Comparison of ENCODE assay signal across 14 cellular contexts in genomic region chr15:63602595-63602994, GRCh38. TPM values are rescaled to one million over a fixed set of nuclear protein-coding genes. Genes with fewer than 3 reads are reported as not detected.
DNase-seq lines count a peak whose midpoint lies in the region; ATAC-seq, FAIRE-seq and TF ChIP-seq lines count a peak whose summit lies in the region.
"Had no signal": no experiment of that assay in that cellular context is flagged by ENCODE, and none has a peak within 500 bp of the region (broad histone marks: within the 10 kb centered on the region; RNA-seq: fewer than 3 reads in every experiment).

No MANE protein-coding gene starts in this region.

- peak; percentile 20 for FAIRE-seq in GM12891 (lab: Jason Lieb, UNC)
- FAIRE-seq: A549 had no signal

- no peaks in the 10 kb centered on the region for H3K27me3 ChIP-seq in colonic mucosa
- H3K27me3 ChIP-seq: suprapubic skin had no signal

- H3K4me3 Mint-ChIP-seq in T-helper 2 cell treated with Interferon-gamma antibody and Interleukin-4, amounts not matched to agents 5 μg/mL and 100 μg/mL, for 36 hours, result peak overlapping the region; percentile 47
- peak overlapping the region; percentile 92 for H3K4me3 Mint-ChIP-seq in neural crest cell

- H3K9me3 ChIP-seq in colonic mucosa, result no peaks in the 10 kb centered on the region
- H3K9me3 ChIP-seq: A549, mucosa of descending colon, psoas muscle, suprapubic skin had no signal

- H3K36me3 Mint-ChIP-seq in T-helper 2 cell treated with Interferon-gamma antibody and Interleukin-4, amounts not matched to agents 5 μg/mL and 100 μg/mL, for 36 hours (ENCODE audit: low read depth), result peaks cover 7% of the 10 kb centered on the region
- H3K36me3 Mint-ChIP-seq in neural crest cell (ENCODE audit: low read depth), result no peaks in the 10 kb centered on the region

- H3K27ac Mint-ChIP-seq in T-helper 2 cell treated with Interferon-gamma antibody and Interleukin-4, amounts not matched to agents 5 μg/mL and 100 μg/mL, for 36 hours, result peak overlapping the region; percentile 55
- H3K27ac Mint-ChIP-seq in neural crest cell (ENCODE audit: unreplicated experiment), result no peak overlapping the region

- peak overlapping the region; percentile 74 for H3K27ac ChIP-seq in angular gyrus (ENCODE audit: low read depth, low read length)
- H3K27ac ChIP-seq in colonic mucosa, result no peak overlapping the region

- H3K4me1 Mint-ChIP-seq in T-helper 2 cell treated with Interferon-gamma antibody and Interleukin-4, amounts not matched to agents 5 μg/mL and 100 μg/mL, for 36 hours (ENCODE audit: low read depth), result peaks cover 32% of the 10 kb centered on the region
- H3K4me1 Mint-ChIP-seq in neural crest cell, result peaks cover 29% of the 10 kb centered on the region

- intact Hi-C loops in colonic mucosa (cut with DNase I), result loop anchor here (5.0 kb wide), 1 partner anchor 135 kb away; no protein-coding TSS in a partner anchor

- H3K36me3 ChIP-seq in colonic mucosa, result no peaks in the 10 kb centered on the region

- no peak overlapping the region for H3K4me3 ChIP-seq in colonic mucosa
- H3K4me3 ChIP-seq: mucosa of descending colon had no signal

- TF ChIP-seq CTCF in neural crest cell (conservative IDR thresholded peaks at IDR 0.05) (no peak), colonic mucosa (IDR thresholded peaks at IDR 0.05) (no peak)

- no peak for TF ChIP-seq POLR2A in GM12891 (IDR thresholded peaks at IDR 0.05; ENCODE audit: low read depth, low read length)

- no peak overlapping the region for H3K9ac ChIP-seq in colonic mucosa (ENCODE audit: low read depth in 2 of 2, low read length in 2 of 2)

- DNase-seq in T-helper 2 cell treated with Interferon-gamma antibody and Interleukin-4, amounts not matched to agents 5 μg/mL and 100 μg/mL, for 36 hours (ENCODE audit: low spot score), result no peak
- DNase-seq in T-helper 2 cell, result no peak
- no peak for DNase-seq in GM12891 (ENCODE audit: insufficient read length, low spot score)
- no peak for DNase-seq in neural crest cell (ENCODE audit: low read depth, low spot score)
- no peak for DNase-seq in medulla oblongata (ENCODE audit: extremely low spot score)
- no peak for DNase-seq in colonic mucosa
- DNase-seq: dermis blood vessel endothelial cell, kidney glomerular epithelial cell, psoas muscle had no signal

- H3K27me3 Mint-ChIP-seq in T-helper 2 cell treated with Interferon-gamma antibody and Interleukin-4, amounts not matched to agents 5 μg/mL and 100 μg/mL, for 36 hours (ENCODE audit: low read depth), result no peaks in the 10 kb centered on the region
- peaks cover 11% of the 10 kb centered on the region for H3K27me3 Mint-ChIP-seq in neural crest cell (ENCODE audit: low read depth)

- H3K4me1 ChIP-seq in colonic mucosa, result peaks cover 9% of the 10 kb centered on the region

- no peak for ATAC-seq in GM21528 (IDR thresholded peaks at IDR 0.05; ENCODE audit: low FRiP score, unreplicated experiment)
- ATAC-seq: A549, psoas muscle had no signal

- H3K9me3 Mint-ChIP-seq in T-helper 2 cell treated with Interferon-gamma antibody and Interleukin-4, amounts not matched to agents 5 μg/mL and 100 μg/mL, for 36 hours, result no peaks in the 10 kb centered on the region
- no peaks in the 10 kb centered on the region for H3K9me3 Mint-ChIP-seq in neural crest cell

TF ChIP-seq in GM12891, 5 proteins besides CTCF, POLR2A, EP300 and RAD21:
- TF ChIP-seq POU2F2 (IDR thresholded peaks at IDR 0.05; ENCODE audit: low read depth, low read length), result no peak
- no peak for TF ChIP-seq TAF1 (IDR thresholded peaks at IDR 0.05; ENCODE audit: low read depth, low read length)
- TF ChIP-seq PAX5 (IDR thresholded peaks at IDR 0.05; ENCODE audit: insufficient read depth, low read length, severe bottlenecking), result no peak
- TF ChIP-seq POLR2AphosphoS5 (IDR thresholded peaks at IDR 0.05; ENCODE audit: low read depth, low read length), result no peak
- no peak for TF ChIP-seq SPI1 (IDR thresholded peaks at IDR 0.05; ENCODE audit: low read depth, low read length)

RNA-seq across cellular contexts. Expression of gene FBXL22, which starts 5.4 kb away (rescaled TPM):
- polyA plus RNA-seq in GM12891 (2012; ENCODE audit: low read depth, missing spikeins), result 0.21 TPM
- total RNA-seq in neural crest cell (0.93 and 1.0 TPM in 2 replicates), colonic mucosa (1 to 10 TPM; 2.1 to 4.4 TPM)
- total RNA-seq: dermis blood vessel endothelial cell had no signal
